In the genomic region with DNA sequence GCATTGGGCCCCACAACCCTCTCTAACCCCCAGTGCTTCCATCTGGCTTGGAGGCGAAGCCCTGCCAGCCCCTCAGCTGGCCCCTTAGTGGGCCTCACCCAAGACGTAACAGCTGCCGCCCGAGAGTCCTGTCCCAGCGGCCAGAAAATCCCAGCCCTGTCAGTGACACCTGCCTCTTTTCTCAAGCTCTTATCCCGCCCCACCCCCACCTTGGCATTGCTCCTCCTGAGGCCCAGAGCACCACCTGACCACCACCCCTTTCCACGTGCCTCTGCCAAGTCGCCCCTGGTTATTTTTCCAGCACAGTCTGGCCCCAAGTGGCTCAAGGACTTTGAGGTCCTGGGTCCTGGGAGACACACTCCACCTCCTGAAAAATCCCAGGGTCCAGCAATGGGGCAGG, we compare ENCODE assay signal across 1 cellular context.
A peak's percentile ranks its signal among the peaks of the same experiment; 100 is the strongest.
TF ChIP-seq lines count a peak whose summit lies in the region.

No MANE protein-coding gene starts in this region.

TF ChIP-seq in GM12878, 131 proteins besides CTCF, POLR2A, EP300 and RAD21:
- no peak for TF ChIP-seq SREBF1 (IDR thresholded peaks at IDR 0.05; ENCODE audit: low read length)
- TF ChIP-seq, protein P1, sequence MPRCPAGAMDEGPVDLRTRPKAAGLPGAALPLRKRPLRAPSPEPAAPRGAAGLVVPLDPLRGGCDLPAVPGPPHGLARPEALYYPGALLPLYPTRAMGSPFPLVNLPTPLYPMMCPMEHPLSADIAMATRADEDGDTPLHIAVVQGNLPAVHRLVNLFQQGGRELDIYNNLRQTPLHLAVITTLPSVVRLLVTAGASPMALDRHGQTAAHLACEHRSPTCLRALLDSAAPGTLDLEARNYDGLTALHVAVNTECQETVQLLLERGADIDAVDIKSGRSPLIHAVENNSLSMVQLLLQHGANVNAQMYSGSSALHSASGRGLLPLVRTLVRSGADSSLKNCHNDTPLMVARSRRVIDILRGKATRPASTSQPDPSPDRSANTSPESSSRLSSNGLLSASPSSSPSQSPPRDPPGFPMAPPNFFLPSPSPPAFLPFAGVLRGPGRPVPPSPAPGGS (IDR thresholded peaks at IDR 0.05; ENCODE audit: borderline replicate concordance, insufficient read depth, low read depth, low read length, poor library complexity, severe bottlenecking) = peak; percentile 10
